8 cellular contexts compared by ENCODE assay signal in genomic region chr1:22024485-22025367, GRCh38. TPM values are rescaled to one million over a fixed set of nuclear protein-coding genes. Genes with fewer than 3 reads are reported as not detected.
A peak's percentile ranks its signal among the peaks of the same experiment; 100 is the strongest.
DNase-seq lines count a peak whose midpoint lies in the region; ATAC-seq, FAIRE-seq and TF ChIP-seq lines count a peak whose summit lies in the region.

No MANE protein-coding gene starts in this region.

- FAIRE-seq in GM12892 (lab: Jason Lieb, UNC) = peak; percentile 79

- peak overlapping the region; percentile 89 for H3K4me3 Mint-ChIP-seq in WTC11

- no peaks in the 10 kb centered on the region for H3K36me3 Mint-ChIP-seq in WTC11

- H3K27me3 ChIP-seq in kidney epithelial cell (ENCODE audit: control insufficient read depth, insufficient read depth, low read length) = no peaks in the 10 kb centered on the region

- no peaks in the 10 kb centered on the region for H3K27me3 Mint-ChIP-seq in WTC11 (ENCODE audit: low read depth)

- H3K36me3 ChIP-seq in kidney epithelial cell (ENCODE audit: control insufficient read depth, insufficient read depth, low read length) = no peaks in the 10 kb centered on the region

- peak; percentile 26 for ATAC-seq in HG02610 (IDR thresholded peaks at IDR 0.05; ENCODE audit: unreplicated experiment)
- ATAC-seq in WTC11 = peak; percentile 62
- ATAC-seq in HG03469 (IDR thresholded peaks at IDR 0.05; ENCODE audit: unreplicated experiment) = no peak

- peak overlapping the region; percentile 92 for H3K27ac Mint-ChIP-seq in WTC11

- peaks cover 24% of the 10 kb centered on the region for H3K4me1 Mint-ChIP-seq in WTC11

- no peak; the same call in 1 of the 2 replicates for TF ChIP-seq POLR2A in GM12892 (IDR thresholded peaks at IDR 0.05; ENCODE audit: low read depth, low read length)

- H3K4me3 ChIP-seq in cardiac fibroblast (replicated peaks in 1 of 2; ENCODE audit: low read depth in 2 of 2, low read length in 2 of 2) (peak overlapping the region; percentile 96 to 99), kidney epithelial cell (ENCODE audit: low read depth, low read length) (peak overlapping the region; percentile 95)

- TF ChIP-seq CTCF in WTC11 (IDR thresholded peaks at IDR 0.05) (no peak), cardiac fibroblast (IDR thresholded peaks at IDR 0.05; ENCODE audit: low read depth, low read length) (no peak), kidney epithelial cell (IDR thresholded peaks at IDR 0.05; ENCODE audit: insufficient read depth, low read length, poor library complexity, severe bottlenecking) (no peak)

- CTCF ChIA-PET in WTC11 (lab: Charles Lee) = interaction anchor here (0.7 to 2.6 kb wide), 10 partner anchors 13 to 654 kb away, joined by 3 to 13 read pairs (median 4); partner anchors contain the start of gene CDC42

- DNase-seq in GM12892 (ENCODE audit: insufficient read length) (peak; percentile 51), NCI-H146 (lab: John Stamatoyannopoulos, UW) (peak; percentile 75), WTC11 (ENCODE audit: low spot score) (peak; percentile 50), cardiac fibroblast (ENCODE audit: low read depth in 2 of 2) (peak; percentile 83 to 90), kidney epithelial cell (ENCODE audit: low read depth) (no peak)
- peak; percentile 80 for DNase-seq in stimulated activated CD4-positive, alpha-beta T cell treated with anti-CD3 and anti-CD28 coated beads, Interleukin-15, amount 100 ng/mL, for 24 hours

- H3K9me3 Mint-ChIP-seq in WTC11 = no peaks in the 10 kb centered on the region

- POLR2A ChIA-PET in WTC11 (lab: Charles Lee) = interaction anchor here (0.6 to 2.1 kb wide), 4 partner anchors 13 to 397 kb away, joined by 3 to 12 read pairs (median 4); partner anchors contain the start of genes CDC42 and RAP1GAP

TF ChIP-seq in WTC11, 78 proteins besides CTCF, POLR2A, EP300 and RAD21:
- TF ChIP-seq CREM (CRISPR knock-in tag; IDR thresholded peaks at IDR 0.05) = peak; percentile 25; the same call in 1 of the 2 replicates
- TF ChIP-seq ELF4 (CRISPR knock-in tag; IDR thresholded peaks at IDR 0.05; ENCODE audit: low read depth) = 0 out of 2 replicates have a peak, but pooled peaks have one; percentile 52
- no peak for TF ChIP-seq FOXJ3 (CRISPR knock-in tag; IDR thresholded peaks at IDR 0.05; ENCODE audit: borderline replicate concordance)

RNA-seq across cellular contexts. Expression of gene CELA3A, which starts 23.3 kb away (rescaled TPM):
- not detected for polyA plus RNA-seq in GM12892 (2012; ENCODE audit: missing spikeins)
- total RNA-seq in WTC11 (2021) (7.2 to 9.6 TPM (median 8.0 TPM) in 3 replicates), kidney epithelial cell (not detected in 2 replicates)

RNA-seq across cellular contexts. Expression of gene CDC42, which starts 27.8 kb away (rescaled TPM):
- 324 TPM for polyA plus RNA-seq in GM12892 (2012; ENCODE audit: missing spikeins)
- total RNA-seq in WTC11 (2021) (169 to 182 TPM (median 171 TPM) in 3 replicates), kidney epithelial cell (292 and 327 TPM in 2 replicates)

RNA-seq across cellular contexts. Expression of gene CELA3B, which starts 47.9 kb away (rescaled TPM):
- polyA plus RNA-seq in GM12892 (2012; ENCODE audit: missing spikeins) = not detected
- total RNA-seq in WTC11 (2021) (4.4 to 6.7 TPM (median 5.0 TPM) in 3 replicates), kidney epithelial cell (not detected in 2 replicates)
